Comparison of ENCODE assay signal across 8 cellular contexts in genomic region chr11:63671322-63672155, GRCh38. TPM values are rescaled to one million over a fixed set of nuclear protein-coding genes. Genes with fewer than 3 reads are reported as not detected.
A peak's percentile ranks its signal among the peaks of the same experiment; 100 is the strongest.
DNase-seq lines count a peak whose midpoint lies in the region; ATAC-seq and TF ChIP-seq lines count a peak whose summit lies in the region.

Gene ATL3, minus strand, starts transcription at chr11:63671376. Its CDS starts 41 bp downstream, at chr11:63671335.

- intact Hi-C loops in IMR-90 (cut with micrococcal nuclease) = no loop called here

- CTCF ChIA-PET in IMR-90 (lab: Yijun Ruan, JAX) = interaction anchor here (1.1 to 1.3 kb wide), 4 partner anchors 7 to 96 kb away, joined by 3 to 6 read pairs (median 4); partner anchors contain the start of gene ZFTA

- peak within 1 kb of the TSS; percentile 59; the same call in 1 of the 2 replicates for H2BK20ac ChIP-seq in IMR-90 (ENCODE audit: low read depth, low read length)

- H3K4me1 ChIP-seq in IMR-90 (ENCODE audit: control insufficient read depth, insufficient read depth, low read length) = peaks cover 13% of the 10 kb centered on the region

- BruUV-seq in IMR-90 (replicated peaks; lab: Mats Ljungman, UMichigan) = no TSS peak

- WGBS in IMR-90 (ENCODE audit: extremely low coverage in 2 of 2, insufficient read length in 1 of 2), 2 experiments = 12% methylated on average over 34 of the region's 69 CpGs; no CpG with 5 or more reads in 1 of the 2 experiments

- peaks cover 5 to 14% of the 10 kb centered on the region in 2 experiments; a peak in 3 of 4 replicates for H3K79me1 ChIP-seq in IMR-90 (ENCODE audit: low read depth in 1 of 2, low read length in 2 of 2)

- H3K9me1 ChIP-seq in IMR-90 (ENCODE audit: insufficient read depth, low read length) = peaks cover 3% of the 10 kb centered on the region; the same call in 1 of the 2 replicates

- peak; percentile 82 for DNase-seq in DMS 273 treated with DMSO at 0.1 percent for 48 hours (lab: John Stamatoyannopoulos, UW)
- peak; percentile 93 for DNase-seq in IMR-90
- peak; percentile 67 for DNase-seq in OCI-M2 (lab: John Stamatoyannopoulos, UW; ENCODE audit: unreplicated experiment)
- DNase-seq in activated T-cell treated with anti-CD3 and anti-CD28 coated beads, Interleukin-2, amount 50 U/mL, for 1 hour = peak; percentile 97
- peak; percentile 55 for DNase-seq in epithelial cell of proximal tubule (ENCODE audit: low read depth)
- peak; percentile 97 for DNase-seq in mucosa of gallbladder (ENCODE audit: low spot score)
- DNase-seq in stimulated activated CD8-positive, alpha-beta memory T cell treated with anti-CD3 and anti-CD28 coated beads, Interleukin-4, amount 100 ng/mL, for 24 hours (ENCODE audit: low read depth) = peak; percentile 95

- H2BK5ac ChIP-seq in IMR-90 (ENCODE audit: low read depth, low read length, poor library complexity, severe bottlenecking) = peak within 1 kb of the TSS; percentile 54

- H4K8ac ChIP-seq in IMR-90 (ENCODE audit: low read depth in 2 of 2, low read length in 2 of 2) = peak within 1 kb of the TSS; percentile 65 to 98

- peak within 1 kb of the TSS; percentile 25; the same call in 1 of the 3 replicates for H2BK15ac ChIP-seq in IMR-90 (ENCODE audit: low read depth, low read length)

- peak within 1 kb of the TSS; percentile 52; the same call in 1 of the 2 replicates for H2AK5ac ChIP-seq in IMR-90 (ENCODE audit: low read depth, low read length)

- TF ChIP-seq POLR2A in IMR-90 (IDR thresholded peaks at IDR 0.05; ENCODE audit: low read depth, low read length) = no peak; the same call in 1 of the 2 replicates

- H4K91ac ChIP-seq in IMR-90 (ENCODE audit: insufficient read depth, low read depth, low read length) = peak within 1 kb of the TSS; percentile 87

- H3K27me3 ChIP-seq in IMR-90 (ENCODE audit: control insufficient read depth, insufficient read depth, low read length) = no peaks in the 10 kb centered on the region

- ATAC-seq in GM21529 (IDR thresholded peaks at IDR 0.05; ENCODE audit: unreplicated experiment) = peak; percentile 87
- ATAC-seq in IMR-90 (ENCODE audit: low read depth) = peak; percentile 79

- peak within 1 kb of the TSS; percentile 89 for H3K4me2 ChIP-seq in IMR-90 (ENCODE audit: low read depth, low read length)

- H2AK9ac ChIP-seq in IMR-90 (replicated peaks; ENCODE audit: low read depth, low read length, poor library complexity) = peak within 1 kb of the TSS; percentile 97

- dilution Hi-C loops in IMR-90 (cut with HindIII; ENCODE audit: low sequenced_read_pairs, unreplicated experiment) = no loop called here

- peaks cover 15% of the 10 kb centered on the region for H4K20me1 ChIP-seq in IMR-90 (ENCODE audit: insufficient read depth, low read length)

- H3K27ac ChIP-seq in IMR-90 (ENCODE audit: insufficient read depth, low read length) = peak within 1 kb of the TSS; percentile 82

- peak within 1 kb of the TSS; percentile 83 for H3K18ac ChIP-seq in IMR-90 (ENCODE audit: low read depth, low read length)

- POLR2A ChIA-PET in IMR-90 (lab: Charles Lee; ENCODE audit: unreplicated experiment) = interaction anchor here (0.9 kb wide), 1 partner anchor 11 kb away, joined by 3 read pairs; no protein-coding TSS in a partner anchor

- peak; percentile 33; the same call in 1 of the 2 replicates for TF ChIP-seq CTCF in IMR-90 (conservative IDR thresholded peaks at IDR 0.05; ENCODE audit: low read depth, low read length)
- TF ChIP-seq CTCF in epithelial cell of proximal tubule (conservative IDR thresholded peaks at IDR 0.05; ENCODE audit: low read depth, low read length) = no peak

- peak within 1 kb of the TSS; percentile 60 for H3K23ac ChIP-seq in IMR-90 (ENCODE audit: low read depth, low read length)

- peak; percentile 30; the same call in 1 of the 2 replicates for TF ChIP-seq RAD21 in IMR-90 (IDR thresholded peaks at IDR 0.05; ENCODE audit: low read length)

- H3K14ac ChIP-seq in IMR-90 (replicated peaks; ENCODE audit: low read depth, low read length) = peak within 1 kb of the TSS; percentile 89

- H3K4me3 ChIP-seq in IMR-90 (ENCODE audit: insufficient read depth, low read depth, low read length) = peak within 1 kb of the TSS; percentile 75
- H3K4me3 ChIP-seq in epithelial cell of proximal tubule (ENCODE audit: low read depth, low read length) = peak within 1 kb of the TSS; percentile 63

- H4K5ac ChIP-seq in IMR-90 (ENCODE audit: low read depth, low read length) = peak within 1 kb of the TSS; percentile 98

- H3K36me3 ChIP-seq in IMR-90 (ENCODE audit: control insufficient read depth, insufficient read depth, low read length) = no peaks in the 10 kb centered on the region

- H2AFZ ChIP-seq in IMR-90 (replicated peaks; ENCODE audit: low read length, poor library complexity) = peak within 1 kb of the TSS; percentile 94

- peak within 1 kb of the TSS; percentile 74 for H2BK120ac ChIP-seq in IMR-90 (ENCODE audit: low read depth, low read length)

- in situ Hi-C loops in IMR-90 (cut with MboI; ENCODE audit: low sequenced_read_pairs) = loop anchor here (25.0 kb wide), 1 partner anchor 784 kb away; the partner anchor contains the start of gene SLC3A2

- H3K56ac ChIP-seq in IMR-90 (ENCODE audit: extremely low read depth, insufficient read depth, low read length) = peak within 1 kb of the TSS; percentile 77

- peak within 1 kb of the TSS; percentile 89 for H3K4ac ChIP-seq in IMR-90 (ENCODE audit: low read depth, low read length)

- H3K9ac ChIP-seq in IMR-90 (ENCODE audit: low read depth, low read length) = peak within 1 kb of the TSS; percentile 93

- H3K9me3 ChIP-seq in IMR-90 (ENCODE audit: control insufficient read depth, insufficient read depth, low read length) = no peaks in the 10 kb centered on the region

TF ChIP-seq in IMR-90, 13 proteins besides CTCF, POLR2A, EP300 and RAD21:
- TF ChIP-seq CEBPB (IDR thresholded peaks at IDR 0.05; ENCODE audit: low read depth, low read length) (no peak), MXI1 (IDR thresholded peaks at IDR 0.05; ENCODE audit: borderline replicate concordance, low read depth, low read length) (peak; percentile 98), RCOR1 (IDR thresholded peaks at IDR 0.05; ENCODE audit: insufficient replicate concordance, low read length) (no peak), USF2 (IDR thresholded peaks at IDR 0.05; ENCODE audit: low read depth, low read length) (peak; percentile 43), BHLHE40 (IDR thresholded peaks at IDR 0.05; ENCODE audit: low read depth, low read length) (peak; percentile 50; the same call in 1 of the 2 replicates), MAZ (IDR thresholded peaks at IDR 0.05; ENCODE audit: borderline replicate concordance, low read depth, low read length) (peak; percentile 66; the same call in 1 of the 2 replicates), NFE2L2 (IDR thresholded peaks at IDR 0.05; ENCODE audit: low read depth, low read length) (peak; percentile 62; the same call in 1 of the 2 replicates)
TF ChIP-seq in IMR-90: peak in this region for 5.

RNA-seq across cellular contexts. Expression of gene ATL3, which starts in this region (rescaled TPM):
- total RNA-seq in IMR-90 (2012; rRNA removed) = 131 and 132 TPM in 2 replicates
- polyA plus RNA-seq in IMR-90 (2012; rRNA removed) = 16.1 and 19.9 TPM in 2 replicates
- 6.9 and 7.3 TPM in 2 replicates for polyA plus RNA-seq in IMR-90 (2012; cell fraction: cytosol; rRNA removed)
- polyA plus RNA-seq in IMR-90 (2012; cell fraction: nucleus; rRNA removed; ENCODE audit: low replicate concordance) = 5.0 and 13.6 TPM in 2 replicates
- total RNA-seq in epithelial cell of proximal tubule = 32.3 and 44.0 TPM in 2 replicates
- 59.4 TPM for total RNA-seq in mucosa of gallbladder

Comparison
In these comparisons a context has a peak if more than half of its experiments do, and no peak if none do; other contexts are left out.
1. Peak in every context shown above with its lines: DNase-seq, ATAC-seq, H3K4me3 ChIP-seq and H3K27ac ChIP-seq.